In genomic region chr5:106862450-106863193, GRCh38 we compare ENCODE assay signal across 16 cellular contexts.
DNase-seq lines count a peak whose midpoint lies in the region; ATAC-seq, FAIRE-seq and TF ChIP-seq lines count a peak whose summit lies in the region.
"Had no signal": no experiment of that assay in that cellular context is flagged by ENCODE, and none has a peak within 500 bp of the region (broad histone marks: within the 10 kb centered on the region; RNA-seq: fewer than 3 reads in every experiment).

No MANE protein-coding gene starts in this region.

- no peaks in the 10 kb centered on the region for H3K27me3 Mint-ChIP-seq in neural progenitor cell (ENCODE audit: insufficient read depth, low read depth)
- H3K27me3 Mint-ChIP-seq: activated CD8-positive, alpha-beta memory T cell treated with anti-CD3 and anti-CD28 coated beads, Interleukin-2, amount 10 ng/mL, durations not matched to agents 7 days and 5 days; brain; IgD-negative memory B cell had no signal

- in situ Hi-C loops in astrocyte of the cerebellum (cut with HindIII; ENCODE audit: low sequenced_read_pairs) = no loop called here

- H3K36me3 ChIP-seq in mesodermal cell (ENCODE audit: control insufficient read depth, insufficient read depth, low read length) = no peaks in the 10 kb centered on the region
- H3K36me3 ChIP-seq in neural progenitor cell = no peaks in the 10 kb centered on the region
- H3K36me3 ChIP-seq: esophagus muscularis mucosa, lower lobe of right lung, thoracic aorta had no signal

- peaks cover 13% of the 10 kb centered on the region for H3K4me1 ChIP-seq in mesodermal cell (ENCODE audit: control insufficient read depth, insufficient read depth, low read length, poor library complexity, severe bottlenecking)
- peaks cover 17% of the 10 kb centered on the region for H3K4me1 ChIP-seq in neural progenitor cell
- H3K4me1 ChIP-seq: esophagus muscularis mucosa, lower lobe of right lung had no signal

- no peaks in the 10 kb centered on the region for H3K36me3 Mint-ChIP-seq in neural progenitor cell
- H3K36me3 Mint-ChIP-seq: activated CD8-positive, alpha-beta memory T cell treated with anti-CD3 and anti-CD28 coated beads, Interleukin-2, amount 10 ng/mL, durations not matched to agents 7 days and 5 days; brain; IgD-negative memory B cell had no signal

- intact Hi-C loops in posterior vena cava (cut with DNase I) = no loop called here

- H2AFZ ChIP-seq in neural progenitor cell (replicated peaks) = no peak overlapping the region

- no peaks in the 10 kb centered on the region for H3K9me3 Mint-ChIP-seq in neural progenitor cell
- H3K9me3 Mint-ChIP-seq: brain; IgD-negative memory B cell; T-helper 1 cell treated with Interleukin-12 subunit alpha and Interleukin-12 subunit beta and Interleukin-4 antibody, amounts not matched to agents 30 μg/mL and 1 μg/mL, for 36 hours had no signal

- no peaks in the 10 kb centered on the region for H3K27me3 ChIP-seq in neural progenitor cell
- H3K27me3 ChIP-seq: esophagus muscularis mucosa had no signal

- H3K4me2 ChIP-seq in neural progenitor cell = no peak overlapping the region

- peaks cover 16% of the 10 kb centered on the region for H3K4me1 Mint-ChIP-seq in neural progenitor cell
- H3K4me1 Mint-ChIP-seq: activated CD8-positive, alpha-beta memory T cell treated with anti-CD3 and anti-CD28 coated beads, Interleukin-2, amount 10 ng/mL, durations not matched to agents 7 days and 5 days; IgD-negative memory B cell had no signal

- H3K9me3 ChIP-seq in mesodermal cell (ENCODE audit: control insufficient read depth, low read length) = no peaks in the 10 kb centered on the region
- H3K9me3 ChIP-seq in neural progenitor cell (ENCODE audit: low read depth) = no peaks in the 10 kb centered on the region
- H3K9me3 ChIP-seq: esophagus muscularis mucosa, lower lobe of right lung, thoracic aorta had no signal

- H3K4me3 ChIP-seq in GM12865 (ENCODE audit: low read depth, low read length) (no peak overlapping the region), astrocyte of the cerebellum (ENCODE audit: low read depth, low read length) (no peak overlapping the region), mesodermal cell (ENCODE audit: extremely low read depth, insufficient read depth, low read length, poor library complexity, severe bottlenecking) (no peak overlapping the region), neural progenitor cell (no peak overlapping the region)
- H3K4me3 ChIP-seq: esophagus muscularis mucosa, lower lobe of right lung, thoracic aorta had no signal

- H3K27ac Mint-ChIP-seq in neural progenitor cell = no peak overlapping the region
- H3K27ac Mint-ChIP-seq: activated CD8-positive, alpha-beta memory T cell treated with anti-CD3 and anti-CD28 coated beads, Interleukin-2, amount 10 ng/mL, durations not matched to agents 7 days and 5 days; IgD-negative memory B cell; T-helper 1 cell treated with Interleukin-12 subunit alpha and Interleukin-12 subunit beta and Interleukin-4 antibody, amounts not matched to agents 30 μg/mL and 1 μg/mL, for 36 hours had no signal

- WGBS in mesodermal cell (ENCODE audit: insufficient coverage in 2 of 2), 2 experiments = 68% methylated on average over 2 of the region's 3 CpGs; no CpG with 5 or more reads in 1 of the 2 experiments

- ATAC-seq in HG03442 (IDR thresholded peaks at IDR 0.05; ENCODE audit: unreplicated experiment) = no peak
- ATAC-seq: activated CD8-positive, alpha-beta memory T cell treated with anti-CD3 and anti-CD28 coated beads, Interleukin-2, amount 10 ng/mL, durations not matched to agents 7 days and 5 days; lower lobe of right lung had no signal

- DNase-seq in GM12865 (ENCODE audit: low read depth) (peak; percentile 16), MV-4-11 (lab: John Stamatoyannopoulos, UW) (peak; percentile 32), astrocyte of the cerebellum (ENCODE audit: low read depth) (peak; percentile 19), HTR-8/SVneo (ENCODE audit: insufficient read length, low spot score) (no peak), posterior vena cava (ENCODE audit: low spot score) (no peak), neural progenitor cell (ENCODE audit: low spot score) (no peak)
- DNase-seq: activated CD8-positive, alpha-beta memory T cell treated with anti-CD3 and anti-CD28 coated beads, Interleukin-2, amount 10 ng/mL, durations not matched to agents 7 days and 5 days; lower lobe of right lung; posterior cingulate gyrus had no signal

- TF ChIP-seq CTCF in GM12865 (IDR thresholded peaks at IDR 0.05; ENCODE audit: insufficient read depth, low read depth, low read length, missing control alignments) (no peak), astrocyte of the cerebellum (IDR thresholded peaks at IDR 0.05; ENCODE audit: low read depth, low read length, missing control alignments) (no peak), neural progenitor cell (IDR thresholded peaks at IDR 0.05) (no peak)

- no peaks in the 10 kb centered on the region for H4K20me1 ChIP-seq in neural progenitor cell (ENCODE audit: low read depth)

- H3K79me2 ChIP-seq in neural progenitor cell (ENCODE audit: low read depth) = no peaks in the 10 kb centered on the region

- no peak for FAIRE-seq in HTR-8/SVneo (lab: Jason Lieb, UNC)

- no peak overlapping the region for H3K9ac ChIP-seq in neural progenitor cell

- H3K4me3 Mint-ChIP-seq in neural progenitor cell = no peak overlapping the region
- H3K4me3 Mint-ChIP-seq: activated CD8-positive, alpha-beta memory T cell treated with anti-CD3 and anti-CD28 coated beads, Interleukin-2, amount 10 ng/mL, durations not matched to agents 7 days and 5 days; brain; IgD-negative memory B cell; T-helper 1 cell treated with Interleukin-12 subunit alpha and Interleukin-12 subunit beta and Interleukin-4 antibody, amounts not matched to agents 30 μg/mL and 1 μg/mL, for 36 hours had no signal

- H3K27ac ChIP-seq in mesodermal cell (ENCODE audit: low read depth, low read length, severe bottlenecking) = peak overlapping the region; percentile 11
- no peak overlapping the region for H3K27ac ChIP-seq in neural progenitor cell
- H3K27ac ChIP-seq: esophagus muscularis mucosa, lower lobe of right lung, thoracic aorta had no signal

- H3F3A ChIP-seq in neural progenitor cell (ENCODE audit: low read depth) = peaks cover 11% of the 10 kb centered on the region

Comparison
In these comparisons a context has a peak if more than half of its experiments do, and no peak if none do; other contexts are left out.
1. DNase-seq: peak in GM12865 (single experiment), MV-4-11 (single experiment) and astrocyte of the cerebellum (single experiment); none in HTR-8/SVneo (single experiment), posterior vena cava (single experiment) and neural progenitor cell (single experiment).